In genomic region chr11:91871048-91871447, GRCh38 we compare ENCODE assay signal across 17 cellular contexts.
A peak's percentile ranks its signal among the peaks of the same experiment; 100 is the strongest.
DNase-seq lines count a peak whose midpoint lies in the region; ATAC-seq, FAIRE-seq and TF ChIP-seq lines count a peak whose summit lies in the region.
"Had no signal": no experiment of that assay in that cellular context is flagged by ENCODE, and none has a peak within 500 bp of the region (broad histone marks: within the 10 kb centered on the region; RNA-seq: fewer than 3 reads in every experiment).

No MANE protein-coding gene starts in this region.

- H3K18ac ChIP-seq in IMR-90 (ENCODE audit: low read depth, low read length), result no peak overlapping the region

- H2AK9ac ChIP-seq in IMR-90 (replicated peaks; ENCODE audit: low read depth, low read length, poor library complexity), result no peak overlapping the region

- dilution Hi-C loops in IMR-90 (cut with HindIII; ENCODE audit: low sequenced_read_pairs, unreplicated experiment), result no loop called here

- no peak overlapping the region for H3K27ac ChIP-seq in A549
- no peak overlapping the region for H3K27ac ChIP-seq in IMR-90 (ENCODE audit: insufficient read depth, low read length)

- no peak overlapping the region for H3K56ac ChIP-seq in IMR-90 (ENCODE audit: extremely low read depth, insufficient read depth, low read length)

- H4K8ac ChIP-seq in IMR-90 (ENCODE audit: low read depth in 2 of 2, low read length in 2 of 2), result no peak overlapping the region

- no peak overlapping the region for H2BK15ac ChIP-seq in IMR-90 (ENCODE audit: low read depth, low read length)

- no peak overlapping the region for H2BK120ac ChIP-seq in IMR-90 (ENCODE audit: low read depth, low read length)

- no peak overlapping the region for H2AFZ ChIP-seq in IMR-90 (replicated peaks; ENCODE audit: low read length, poor library complexity)
- H2AFZ ChIP-seq: GM23338 had no signal

- ATAC-seq in A549, result no peak
- ATAC-seq in IMR-90 (ENCODE audit: low read depth), result no peak
- ATAC-seq: CD8-positive, alpha-beta T cell; GM23338 had no signal

- no TSS peak for BruUV-seq in IMR-90 (replicated peaks; lab: Mats Ljungman, UMichigan)

- no peaks in the 10 kb centered on the region for H3K79me1 ChIP-seq in IMR-90 (ENCODE audit: low read depth in 1 of 2, low read length in 2 of 2)

- H3K27me3 ChIP-seq in IMR-90 (ENCODE audit: control insufficient read depth, insufficient read depth, low read length), result no peaks in the 10 kb centered on the region

- peak overlapping the region; percentile 16 for H3K4me3 Mint-ChIP-seq in nephron progenitor cell
- H3K4me3 Mint-ChIP-seq: CD14-positive monocyte; CD8-positive, alpha-beta T cell; GM23338; HFFc6 had no signal

- H3K4me2 ChIP-seq in A549, result no peak overlapping the region
- no peak overlapping the region for H3K4me2 ChIP-seq in IMR-90 (ENCODE audit: low read depth, low read length)
- H3K4me2 ChIP-seq: GM23338 had no signal

- no peak overlapping the region for H3K14ac ChIP-seq in IMR-90 (replicated peaks; ENCODE audit: low read depth, low read length)

- no peaks in the 10 kb centered on the region for H3K36me3 Mint-ChIP-seq in nephron progenitor cell (ENCODE audit: low read depth)
- H3K36me3 Mint-ChIP-seq: CD14-positive monocyte; CD8-positive, alpha-beta T cell had no signal

- no peak overlapping the region for H2AK5ac ChIP-seq in IMR-90 (ENCODE audit: low read depth, low read length)

- no peaks in the 10 kb centered on the region for H3K9me3 Mint-ChIP-seq in nephron progenitor cell
- H3K9me3 Mint-ChIP-seq: GM23338 had no signal

- CTCF ChIA-PET in A549 (lab: Yijun Ruan, JAX) (no interaction called here), IMR-90 (lab: Yijun Ruan, JAX) (no interaction called here)

- intact Hi-C loops in IMR-90 (cut with micrococcal nuclease), result no loop called here

- H3K4me3 ChIP-seq in A549 (no peak overlapping the region), IMR-90 (ENCODE audit: insufficient read depth, low read depth, low read length) (no peak overlapping the region)
- H3K4me3 ChIP-seq: GM23338, HAP-1 had no signal

- H3K4me1 ChIP-seq in A549, result no peaks in the 10 kb centered on the region
- no peaks in the 10 kb centered on the region for H3K4me1 ChIP-seq in IMR-90 (ENCODE audit: control insufficient read depth, insufficient read depth, low read length)
- H3K4me1 ChIP-seq: HAP-1 had no signal

- WGBS in A549 (ENCODE audit: missing lambda C conversion rate), result 82% methylated on average over 2 of the region's 2 CpGs
- WGBS in IMR-90 (ENCODE audit: extremely low coverage in 2 of 2, insufficient read length in 1 of 2), 2 experiments, result no CpG with 5 or more reads among the region's 2 CpGs

- peak overlapping the region; percentile 55 for H3K27ac Mint-ChIP-seq in nephron progenitor cell
- H3K27ac Mint-ChIP-seq: CD14-positive monocyte; CD8-positive, alpha-beta T cell; GM23338; HFFc6 had no signal

- H4K5ac ChIP-seq in IMR-90 (ENCODE audit: low read depth, low read length), result no peak overlapping the region

- H3K9me3 ChIP-seq in A549, result no peaks in the 10 kb centered on the region
- peaks cover 5% of the 10 kb centered on the region for H3K9me3 ChIP-seq in IMR-90 (ENCODE audit: control insufficient read depth, insufficient read depth, low read length)
- H3K9me3 ChIP-seq: HAP-1 had no signal

- no peaks in the 10 kb centered on the region for H3K36me3 ChIP-seq in IMR-90 (ENCODE audit: control insufficient read depth, insufficient read depth, low read length)
- H3K36me3 ChIP-seq: HAP-1 had no signal

- no peak overlapping the region for H3K9ac ChIP-seq in IMR-90 (ENCODE audit: low read depth, low read length)

- no peak overlapping the region for H2BK20ac ChIP-seq in IMR-90 (ENCODE audit: low read depth, low read length)

- no peaks in the 10 kb centered on the region for H3K27me3 Mint-ChIP-seq in nephron progenitor cell (ENCODE audit: low read depth, poor library complexity)

- no peak overlapping the region for H3K4ac ChIP-seq in IMR-90 (ENCODE audit: low read depth, low read length)

- in situ Hi-C loops in IMR-90 (cut with MboI; ENCODE audit: low sequenced_read_pairs), result no loop called here

- no peak overlapping the region for H4K91ac ChIP-seq in IMR-90 (ENCODE audit: insufficient read depth, low read depth, low read length)

- H3K4me1 Mint-ChIP-seq in nephron progenitor cell, result peaks cover 52% of the 10 kb centered on the region
- H3K4me1 Mint-ChIP-seq: CD14-positive monocyte had no signal

- TF ChIP-seq EP300 in A549 (IDR thresholded peaks at IDR 0.05), result no peak

- TF ChIP-seq POLR2A in A549 (IDR thresholded peaks at IDR 0.05; ENCODE audit: low read length), result no peak
- no peak for TF ChIP-seq POLR2A in IMR-90 (IDR thresholded peaks at IDR 0.05; ENCODE audit: low read depth, low read length)

- TF ChIP-seq CTCF in A549 (IDR thresholded peaks at IDR 0.05) (no peak), IMR-90 (conservative IDR thresholded peaks at IDR 0.05; ENCODE audit: low read depth, low read length) (no peak), nephron progenitor cell (IDR thresholded peaks at IDR 0.05) (no peak)

- DNase-seq in A549 (ENCODE audit: low read depth in 1 of 2, low spot score in 1 of 2), result no peak
- no peak for DNase-seq in IMR-90
- DNase-seq in dermis blood vessel endothelial cell, result peak; percentile 2
- DNase-seq in nephron progenitor cell, result no peak
- DNase-seq in kidney glomerular epithelial cell (lab: John Stamatoyannopoulos, UW), result no peak
- DNase-seq in SIG-M5 treated with dmso at 0.1 percent for 504 hours (lab: John Stamatoyannopoulos, UW; ENCODE audit: unreplicated experiment), result no peak
- DNase-seq in NCI-H1092 treated with DMSO at 0.1 percent for 48 hours (lab: John Stamatoyannopoulos, UW), result no peak
- DNase-seq: CD8-positive, alpha-beta T cell; COR-L47; DND-41; GDM1; HFFc6 had no signal

- no peak for FAIRE-seq in A549 (lab: Jason Lieb, UNC)
- FAIRE-seq: D721Med, GM12892 had no signal

- no peak overlapping the region for H3K23ac ChIP-seq in IMR-90 (ENCODE audit: low read depth, low read length)

- TF ChIP-seq RAD21 in A549 (conservative IDR thresholded peaks at IDR 0.05 in 1 of 2, IDR thresholded peaks at IDR 0.05 in 1 of 2) (no peak), IMR-90 (IDR thresholded peaks at IDR 0.05; ENCODE audit: low read length) (no peak)

- POLR2A ChIA-PET in A549 (lab: Yijun Ruan, JAX), result no interaction called here
- POLR2A ChIA-PET in IMR-90 (lab: Charles Lee; ENCODE audit: unreplicated experiment), result no interaction called here

- no peaks in the 10 kb centered on the region for H4K20me1 ChIP-seq in IMR-90 (ENCODE audit: insufficient read depth, low read length)

- no peak overlapping the region for H2BK5ac ChIP-seq in IMR-90 (ENCODE audit: low read depth, low read length, poor library complexity, severe bottlenecking)

- no peaks in the 10 kb centered on the region for H3K9me1 ChIP-seq in IMR-90 (ENCODE audit: insufficient read depth, low read length)

TF ChIP-seq in A549, 52 proteins besides CTCF, POLR2A, EP300 and RAD21:
- TF ChIP-seq FOSB (CRISPR knock-in tag; IDR thresholded peaks at IDR 0.05) (no peak), RARB (CRISPR knock-in tag; IDR thresholded peaks at IDR 0.05) (no peak), MAFK (IDR thresholded peaks at IDR 0.05; ENCODE audit: partially characterized antibody) (peak; percentile 49), CBX8 (IDR thresholded peaks at IDR 0.05) (no peak), ZC3H11A (IDR thresholded peaks at IDR 0.05) (no peak)
TF ChIP-seq in A549: peak in this region for 1.

TF ChIP-seq in IMR-90, 13 proteins besides CTCF, POLR2A, EP300 and RAD21:
- no peak for TF ChIP-seq FOS (IDR thresholded peaks at IDR 0.05; ENCODE audit: low read depth, low read length)
- no peak for TF ChIP-seq NFE2L2 (IDR thresholded peaks at IDR 0.05; ENCODE audit: low read depth, low read length)
- 0 out of 2 replicates have a peak, but pooled peaks have one; percentile 16 for TF ChIP-seq MAFK (IDR thresholded peaks at IDR 0.05; ENCODE audit: low read depth, low read length)
